7 cellular contexts compared by ENCODE assay signal in the genomic region with DNA sequence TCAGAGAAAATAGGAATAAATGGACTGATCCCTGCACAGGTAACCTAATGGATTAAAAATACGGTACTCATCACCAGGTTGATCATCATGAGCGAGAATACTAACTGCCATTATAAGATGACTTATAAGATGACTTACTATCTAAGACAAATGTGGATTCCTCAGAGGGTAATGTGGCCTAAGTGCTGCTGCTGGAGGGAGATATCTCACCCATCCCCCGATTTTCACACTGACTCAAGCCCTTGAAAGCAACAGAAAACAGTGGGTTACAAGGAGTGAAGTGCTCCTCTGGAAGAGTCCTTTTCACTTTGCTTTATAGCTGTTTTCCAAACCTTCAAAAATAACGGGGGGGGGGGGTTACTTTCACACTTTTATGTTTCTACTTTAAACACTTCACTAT. TPM values are rescaled to one million over a fixed set of nuclear protein-coding genes. Genes with fewer than 3 reads are reported as not detected.
DNase-seq lines count a peak whose midpoint lies in the region; ATAC-seq, FAIRE-seq and TF ChIP-seq lines count a peak whose summit lies in the region.

No MANE protein-coding gene starts in this region.

- H3K9ac ChIP-seq in OCI-LY3 (ENCODE audit: low read length), result peak overlapping the region; percentile 77
- H3K9ac ChIP-seq in endodermal cell (ENCODE audit: extremely low read depth, low read length, poor library complexity, severe bottlenecking), result peak overlapping the region; percentile 83
- no peak overlapping the region for H3K9ac ChIP-seq in rectal smooth muscle tissue (ENCODE audit: low read length)

- H3K36me3 Mint-ChIP-seq in endodermal cell (ENCODE audit: low read depth), result peaks cover 8% of the 10 kb centered on the region

- no peak overlapping the region for H2AFZ ChIP-seq in OCI-LY3 (ENCODE audit: low read depth, low read length)

- ATAC-seq in left lobe of liver, result no peak

- peaks cover 10% of the 10 kb centered on the region for H3K4me1 Mint-ChIP-seq in endodermal cell

- no peaks in the 10 kb centered on the region for H3K36me3 ChIP-seq in OCI-LY3 (replicated peaks; ENCODE audit: low read depth, low read length)
- H3K36me3 ChIP-seq in endodermal cell (ENCODE audit: control insufficient read depth, insufficient read depth, low read length), result no peaks in the 10 kb centered on the region
- H3K36me3 ChIP-seq in rectal smooth muscle tissue (ENCODE audit: control insufficient read depth, insufficient read depth, low read length), result no peaks in the 10 kb centered on the region

- no peak for DNase-seq in GM12891 (ENCODE audit: insufficient read length, low spot score)
- DNase-seq in endodermal cell, result peak; percentile 72
- no peak for DNase-seq in GM20000 (ENCODE audit: low spot score)
- no peak for DNase-seq in left lobe of liver (ENCODE audit: low spot score)
- no peak for DNase-seq in NCI-H2107 treated with DMSO at 0.1 percent for 48 hours (lab: John Stamatoyannopoulos, UW; ENCODE audit: unreplicated experiment)

- no peak for TF ChIP-seq CTCF in OCI-LY3 (IDR thresholded peaks at IDR 0.05; ENCODE audit: low read depth, low read length)
- TF ChIP-seq CTCF in endodermal cell (conservative IDR thresholded peaks at IDR 0.05), result no peak
- no peak for TF ChIP-seq CTCF in GM20000 (IDR thresholded peaks at IDR 0.05; ENCODE audit: extremely low read depth, missing control alignments)

- H3K4me1 ChIP-seq in OCI-LY3 (ENCODE audit: low read length) (peaks cover 10% of the 10 kb centered on the region), endodermal cell (ENCODE audit: control insufficient read depth, insufficient read depth, low read length) (no peaks in the 10 kb centered on the region), rectal smooth muscle tissue (ENCODE audit: control insufficient read depth, insufficient read depth, low read length) (no peaks in the 10 kb centered on the region)

- peak overlapping the region; percentile 97 for H3K27ac Mint-ChIP-seq in endodermal cell

- H3K9me3 ChIP-seq in OCI-LY3 (ENCODE audit: insufficient read depth, low read length) (no peaks in the 10 kb centered on the region), endodermal cell (ENCODE audit: control insufficient read depth, low read length) (peaks cover 10% of the 10 kb centered on the region)

- peak overlapping the region; percentile 95 for H3K4me3 Mint-ChIP-seq in endodermal cell

- no peak overlapping the region for H3K27ac ChIP-seq in OCI-LY3 (ENCODE audit: low read length)
- no peak overlapping the region for H3K27ac ChIP-seq in endodermal cell (ENCODE audit: low read depth, low read length)
- no peak overlapping the region for H3K27ac ChIP-seq in rectal smooth muscle tissue (ENCODE audit: low read depth, low read length)

- peaks cover 18% of the 10 kb centered on the region for H3K9me3 Mint-ChIP-seq in endodermal cell

- peak overlapping the region; percentile 68 for H3K4me2 ChIP-seq in OCI-LY3 (ENCODE audit: low read length)

- H3K4me3 ChIP-seq in OCI-LY3 (ENCODE audit: low read length) (peak overlapping the region; percentile 87), endodermal cell (ENCODE audit: low read length) (peak overlapping the region; percentile 91), rectal smooth muscle tissue (ENCODE audit: low read length) (peak overlapping the region; percentile 97)

- FAIRE-seq in GM12891 (lab: Jason Lieb, UNC), result peak; percentile 43

- peaks cover 12% of the 10 kb centered on the region for H3K79me2 ChIP-seq in OCI-LY3 (ENCODE audit: low read length)

- H3K27me3 Mint-ChIP-seq in endodermal cell (ENCODE audit: insufficient read depth), result peaks cover 12% of the 10 kb centered on the region

- H4K20me1 ChIP-seq in OCI-LY3 (ENCODE audit: insufficient read depth, low read length), result no peaks in the 10 kb centered on the region

- 61 to 73% methylated on average over 3 of the region's 4 CpGs for WGBS in endodermal cell (ENCODE audit: insufficient coverage in 1 of 2, insufficient read length in 1 of 2), 2 experiments

- H3K27me3 ChIP-seq in OCI-LY3 (ENCODE audit: low read depth, low read length) (no peaks in the 10 kb centered on the region), endodermal cell (ENCODE audit: control insufficient read depth, insufficient read depth, low read length, poor library complexity, severe bottlenecking) (no peaks in the 10 kb centered on the region), rectal smooth muscle tissue (ENCODE audit: control insufficient read depth, insufficient read depth, low read length) (no peaks in the 10 kb centered on the region)

- no peak for TF ChIP-seq POLR2A in GM12891 (IDR thresholded peaks at IDR 0.05; ENCODE audit: low read depth, low read length)

TF ChIP-seq in GM12891, 5 proteins besides CTCF, POLR2A, EP300 and RAD21:
- no peak for TF ChIP-seq POLR2AphosphoS5 (IDR thresholded peaks at IDR 0.05; ENCODE audit: low read depth, low read length)
- no peak for TF ChIP-seq PAX5 (IDR thresholded peaks at IDR 0.05; ENCODE audit: insufficient read depth, low read length, severe bottlenecking)
TF ChIP-seq in GM12891: peak in this region for 0.

RNA-seq across cellular contexts. Expression of a gene that starts 0.9 kb away (rescaled TPM):
- polyA plus RNA-seq in GM12891 (2012; ENCODE audit: low read depth, missing spikeins), result 19.0 TPM
- total RNA-seq in endodermal cell (10 to 100 TPM; 17.9 to 18.2 TPM), left lobe of liver (9.3 TPM)
- 44.2 TPM for polyA plus RNA-seq in endodermal cell (2013, experiment 1 of 2)
- 36.0 TPM for polyA plus RNA-seq in endodermal cell (2013, experiment 2 of 2)

RNA-seq across cellular contexts. Expression of a gene that starts 47.4 kb away (rescaled TPM):
- polyA plus RNA-seq in GM12891 (2012; ENCODE audit: low read depth, missing spikeins), result 1.7 TPM
- total RNA-seq in endodermal cell (1 to 10 TPM; 1.0 to 1.3 TPM), left lobe of liver (3.1 TPM)
- polyA plus RNA-seq in endodermal cell (2013, experiment 1 of 2), result 0.57 TPM
- polyA plus RNA-seq in endodermal cell (2013, experiment 2 of 2), result 1.4 TPM

RNA-seq across cellular contexts. Expression of a gene that starts 54.0 kb away (rescaled TPM):
- polyA plus RNA-seq in GM12891 (2012; ENCODE audit: low read depth, missing spikeins), result not detected
- 1 to 10 TPM; 4.0 to 6.9 TPM for total RNA-seq in endodermal cell
- 24.8 TPM for polyA plus RNA-seq in endodermal cell (2013, experiment 1 of 2)
- 26.0 TPM for polyA plus RNA-seq in endodermal cell (2013, experiment 2 of 2)
- total RNA-seq in left lobe of liver, result 0.63 TPM
